ENCODE assay signal across 3 cellular contexts in genomic region chr20:2612073-2612472, GRCh38.
"Had no signal": no experiment of that assay in that cellular context is flagged by ENCODE, and none has a peak within 500 bp of the region (broad histone marks: within the 10 kb centered on the region; RNA-seq: fewer than 3 reads in every experiment).

No MANE protein-coding gene starts in this region.

- H3K4me3 ChIP-seq: K562 had no signal

- H3K27ac ChIP-seq: HL-60 had no signal

- DNase-seq: IMR-90 had no signal
